11 cellular contexts compared by ENCODE assay signal in the genomic region with DNA sequence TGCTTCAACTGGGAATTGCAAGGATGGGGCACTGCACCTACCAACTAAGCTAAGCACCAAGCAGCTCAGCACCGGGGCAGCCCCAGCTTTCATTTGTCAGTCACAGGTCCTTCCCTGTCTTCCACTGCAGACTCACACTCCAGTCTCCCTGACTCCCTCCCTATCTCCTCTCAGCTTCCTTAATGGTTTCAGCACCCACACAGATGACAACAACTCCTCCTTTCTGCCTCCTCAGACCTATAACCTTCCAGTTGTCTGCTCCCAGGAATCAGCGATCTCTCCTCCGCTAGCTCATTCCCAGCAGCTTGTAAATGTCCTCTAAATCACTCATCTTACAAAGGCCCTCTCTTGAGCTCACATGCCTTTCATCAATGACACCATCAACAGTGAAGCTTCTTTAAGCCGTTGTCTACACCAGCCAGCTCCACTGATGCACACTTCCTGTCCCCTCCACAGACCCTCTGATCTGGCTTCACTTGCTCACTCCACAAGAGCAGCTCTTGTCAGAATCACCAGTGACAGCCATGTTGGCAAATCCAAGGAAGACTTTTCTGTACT. TPM values are rescaled to one million over a fixed set of nuclear protein-coding genes. Genes with fewer than 3 reads are reported as not detected.
DNase-seq lines count a peak whose midpoint lies in the region; ATAC-seq and TF ChIP-seq lines count a peak whose summit lies in the region.
"Had no signal": no experiment of that assay in that cellular context is flagged by ENCODE, and none has a peak within 500 bp of the region (broad histone marks: within the 10 kb centered on the region; RNA-seq: fewer than 3 reads in every experiment).

No MANE protein-coding gene starts in this region.

- H3K27ac Mint-ChIP-seq in CD8-positive, alpha-beta T cell, result no peak overlapping the region
- H3K27ac Mint-ChIP-seq: CD4-positive, CD25-positive, alpha-beta regulatory T cell had no signal

- POLR2A ChIA-PET in CD8-positive, alpha-beta T cell (lab: Charles Lee), result interaction anchor here (0.6 to 1.7 kb wide), 3 partner anchors 18 to 33 kb away, joined by 3 to 6 read pairs (median 3); no protein-coding TSS in a partner anchor

- no peaks in the 10 kb centered on the region for H3K27me3 Mint-ChIP-seq in CD8-positive, alpha-beta T cell (ENCODE audit: low read depth)
- H3K27me3 Mint-ChIP-seq: CD4-positive, CD25-positive, alpha-beta regulatory T cell had no signal

- CTCF ChIA-PET in CD8-positive, alpha-beta T cell (lab: Charles Lee), result no interaction called here

- ATAC-seq in CD8-positive, alpha-beta T cell, result peak; percentile 80
- peak; percentile 74 for ATAC-seq in GM21619 (IDR thresholded peaks at IDR 0.05; ENCODE audit: unreplicated experiment)

- H3K27ac ChIP-seq in CD8-positive, alpha-beta T cell (ENCODE audit: low read depth, low read length), result no peak overlapping the region

- TF ChIP-seq CTCF in CD8-positive, alpha-beta T cell (IDR thresholded peaks at IDR 0.05), result no peak

- H3K4me3 Mint-ChIP-seq in CD8-positive, alpha-beta T cell, result no peak overlapping the region
- H3K4me3 Mint-ChIP-seq: CD4-positive, CD25-positive, alpha-beta regulatory T cell had no signal

- peaks cover 24% of the 10 kb centered on the region for H3K36me3 Mint-ChIP-seq in CD8-positive, alpha-beta T cell

- H3K4me1 ChIP-seq in CD8-positive, alpha-beta T cell (ENCODE audit: insufficient read depth, low read length), result peaks cover 13% of the 10 kb centered on the region

- no peaks in the 10 kb centered on the region for H3K9me3 Mint-ChIP-seq in CD8-positive, alpha-beta T cell
- H3K9me3 Mint-ChIP-seq: CD4-positive, CD25-positive, alpha-beta regulatory T cell had no signal

- H3K4me3 ChIP-seq in CD8-positive, alpha-beta T cell (ENCODE audit: low read depth, low read length), result no peak overlapping the region

- peak in 2 of 7 experiments; percentile 16 to 31 for DNase-seq in CD8-positive, alpha-beta T cell
- DNase-seq in NCI-H2227 (lab: John Stamatoyannopoulos, UW; ENCODE audit: unreplicated experiment), result peak; percentile 30
- peak; percentile 89 for DNase-seq in islet precursor cell
- no peak for DNase-seq in NCI-H2107 (lab: John Stamatoyannopoulos, UW)
- DNase-seq in erythroblast (lab: John Stamatoyannopoulos, UW), result no peak
- DNase-seq in NCI-H748 (lab: John Stamatoyannopoulos, UW; ENCODE audit: unreplicated experiment), result no peak
- no peak for DNase-seq in D341Med (ENCODE audit: low spot score)
- DNase-seq: anterior cingulate cortex, NCI-H446 had no signal

- TF ChIP-seq POLR2A in erythroblast (IDR thresholded peaks at IDR 0.05; ENCODE audit: low read length), result no peak

- intact Hi-C loops in CD8-positive, alpha-beta T cell (cut with DNase I, micrococcal nuclease), result no loop called here

- no peaks in the 10 kb centered on the region for H3K9me3 ChIP-seq in CD8-positive, alpha-beta T cell (ENCODE audit: low read length)

- no peaks in the 10 kb centered on the region for H3K27me3 ChIP-seq in CD8-positive, alpha-beta T cell (ENCODE audit: insufficient read depth, low read length)

- peaks cover 32% of the 10 kb centered on the region for H3K4me1 Mint-ChIP-seq in CD8-positive, alpha-beta T cell (ENCODE audit: low read depth)

- H3K36me3 ChIP-seq in CD8-positive, alpha-beta T cell (ENCODE audit: insufficient read depth, low read length), result no peaks in the 10 kb centered on the region

RNA-seq across cellular contexts. Expression of a gene that starts 32.1 kb away (rescaled TPM):
- 10 to 100 TPM; 57.0 to 65.7 TPM for total RNA-seq in CD8-positive, alpha-beta T cell

Comparison
In these comparisons a context has a peak if more than half of its experiments do, and no peak if none do; other contexts are left out.
1. DNase-seq: peak in NCI-H2227 (single experiment) and islet precursor cell (single experiment); none in NCI-H2107 (single experiment), erythroblast (0 of 2), NCI-H748 (single experiment) and D341Med (single experiment).